In the genomic region with DNA sequence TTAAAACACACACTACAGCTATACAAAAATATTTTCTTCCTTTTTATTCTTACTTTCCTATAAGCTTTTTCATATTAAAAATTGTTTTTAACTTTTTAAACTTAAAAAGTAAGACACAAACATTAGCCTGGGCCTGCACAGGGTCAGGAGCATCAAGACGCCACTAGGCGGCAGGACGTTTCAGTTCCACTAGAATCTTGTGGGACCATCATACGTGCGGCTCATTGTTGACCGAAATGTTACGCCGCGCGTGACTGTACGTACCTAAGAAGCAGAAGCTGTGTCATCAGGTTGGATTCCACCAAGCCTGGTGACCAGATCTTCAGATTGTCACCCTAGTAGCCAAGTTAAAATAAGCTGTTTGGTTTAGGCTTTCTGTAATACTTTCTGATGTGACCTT, we compare ENCODE assay signal across 14 cellular contexts. TPM values are rescaled to one million over a fixed set of nuclear protein-coding genes. Genes with fewer than 3 reads are reported as not detected.
DNase-seq lines count a peak whose midpoint lies in the region; ATAC-seq and TF ChIP-seq lines count a peak whose summit lies in the region.
"Had no signal": no experiment of that assay in that cellular context is flagged by ENCODE, and none has a peak within 500 bp of the region (broad histone marks: within the 10 kb centered on the region; RNA-seq: fewer than 3 reads in every experiment).

No MANE protein-coding gene starts in this region.

- no peak overlapping the region for H3K27ac Mint-ChIP-seq in H9
- no peak overlapping the region for H3K27ac Mint-ChIP-seq in nephron
- H3K27ac Mint-ChIP-seq: activated CD4-positive, alpha-beta memory T cell treated with anti-CD3 and anti-CD28 coated beads for 36 hours; dendritic cell treated with granulocyte-macrophage colony-stimulating factor and Interleukin-4, amounts not matched to agents 40 ng/mL and 50 ng/mL, for 4 days had no signal

- H3K36me3 ChIP-seq in BE2C: peaks cover 32% of the 10 kb centered on the region
- H3K36me3 ChIP-seq in effector memory CD4-positive, alpha-beta T cell (ENCODE audit: control insufficient read depth, insufficient read depth, low read length): peaks cover 19% of the 10 kb centered on the region

- peak; percentile 54 for TF ChIP-seq CTCF in BE2C (IDR thresholded peaks at IDR 0.05; ENCODE audit: low read depth, low read length)
- peak; percentile 72 for TF ChIP-seq CTCF in H9 (conservative IDR thresholded peaks at IDR 0.05)
- TF ChIP-seq CTCF in astrocyte of the cerebellum (IDR thresholded peaks at IDR 0.05; ENCODE audit: low read depth, low read length, missing control alignments): peak; percentile 47
- peak; percentile 5 to 42 (median 9) for TF ChIP-seq CTCF in nephron (IDR thresholded peaks at IDR 0.05; ENCODE audit: unreplicated experiment in 3 of 3)

- no peak overlapping the region for H3T11ph ChIP-seq in H9 (ENCODE audit: low read length)

- no peaks in the 10 kb centered on the region for H3K9me3 Mint-ChIP-seq in H9
- no peaks in the 10 kb centered on the region for H3K9me3 Mint-ChIP-seq in nephron
- H3K9me3 Mint-ChIP-seq: activated CD4-positive, alpha-beta memory T cell treated with anti-CD3 and anti-CD28 coated beads for 36 hours; activated naive CD4-positive, alpha-beta T cell treated with anti-CD3 and anti-CD28 coated beads, Interleukin-2, amount 50 U/mL, for 72 hours; dendritic cell treated with granulocyte-macrophage colony-stimulating factor and Interleukin-4, amounts not matched to agents 40 ng/mL and 50 ng/mL, for 4 days had no signal

- no peak overlapping the region for H3K23ac ChIP-seq in H9 (ENCODE audit: insufficient read length, low read depth, low read length)

- no peak overlapping the region for H3K4ac ChIP-seq in H9 (ENCODE audit: low read depth, low read length)

- H3K4me3 ChIP-seq in BE2C (ENCODE audit: low read depth, low read length) (no peak overlapping the region), astrocyte of the cerebellum (ENCODE audit: low read depth, low read length) (no peak overlapping the region)
- H3K4me3 ChIP-seq in effector memory CD4-positive, alpha-beta T cell (ENCODE audit: insufficient read depth, low read depth, low read length, poor library complexity, severe bottlenecking): no peak overlapping the region
- H3K4me3 ChIP-seq: sigmoid colon, transverse colon had no signal

- H3K9me3 ChIP-seq in BE2C (no peaks in the 10 kb centered on the region), H9 (ENCODE audit: control insufficient read depth, low read depth, low read length) (no peaks in the 10 kb centered on the region)
- H3K9me3 ChIP-seq in effector memory CD4-positive, alpha-beta T cell (ENCODE audit: control insufficient read depth, low read length): no peaks in the 10 kb centered on the region
- H3K9me3 ChIP-seq: sigmoid colon, transverse colon had no signal

- H3K79me1 ChIP-seq in H9 (ENCODE audit: insufficient read depth, low read depth, low read length, poor library complexity, severe bottlenecking): no peaks in the 10 kb centered on the region

- no peak overlapping the region for H2BK120ac ChIP-seq in H9 (ENCODE audit: low read depth, low read length, poor library complexity, severe bottlenecking)

- H4K5ac ChIP-seq in H9 (ENCODE audit: insufficient read length, low read depth, low read length): no peak overlapping the region

- H2AFZ ChIP-seq in H9 (ENCODE audit: low read length): no peak overlapping the region

- no CpG with 5 or more reads among the region's 11 CpGs for WGBS in H9 (ENCODE audit: extremely low coverage, insufficient read length, low lambda C conversion rate)

- H3K23me2 ChIP-seq in H9 (ENCODE audit: insufficient read length, low read depth, low read length, poor library complexity, severe bottlenecking): no peaks in the 10 kb centered on the region

- DNase-seq in BE2C (no peak), H9 (no peak), astrocyte of the cerebellum (ENCODE audit: low read depth) (no peak), KG1 (lab: John Stamatoyannopoulos, UW) (no peak)
- no peak for DNase-seq in stimulated activated CD4-positive, alpha-beta T cell treated with anti-CD3 and anti-CD28 coated beads, Interleukin-12 subunit alpha, Interleukin-12 subunit beta, amount 100 ng/mL, for 4 hours
- no peak for DNase-seq in effector memory CD4-positive, alpha-beta T cell
- DNase-seq: activated CD4-positive, alpha-beta memory T cell treated with anti-CD3 and anti-CD28 coated beads for 36 hours; NCI-H1417; sigmoid colon; transverse colon had no signal

- H3K14ac ChIP-seq in H9 (ENCODE audit: insufficient read depth, low read length): no peak overlapping the region

- H2BK20ac ChIP-seq in H9 (ENCODE audit: low read depth, low read length, poor library complexity, severe bottlenecking): no peak overlapping the region

- peaks cover 18% of the 10 kb centered on the region; the same call in 1 of the 2 replicates for H3K79me2 ChIP-seq in H9 (ENCODE audit: insufficient read depth, low read length)

- H3K27me3 Mint-ChIP-seq in H9 (ENCODE audit: low read depth) (no peaks in the 10 kb centered on the region), nephron (ENCODE audit: low read depth) (no peaks in the 10 kb centered on the region)
- H3K27me3 Mint-ChIP-seq: activated CD4-positive, alpha-beta memory T cell treated with anti-CD3 and anti-CD28 coated beads for 36 hours; dendritic cell treated with granulocyte-macrophage colony-stimulating factor and Interleukin-4, amounts not matched to agents 40 ng/mL and 50 ng/mL, for 4 days had no signal

- H3K36me3 Mint-ChIP-seq in H9 (ENCODE audit: insufficient read depth in 1 of 3, low read depth in 3 of 3) (peaks cover 4 to 31% (median 25%) of the 10 kb centered on the region in 3 experiments; a peak in 6 of 7 replicates), nephron (ENCODE audit: low read depth) (peaks cover 17% of the 10 kb centered on the region)

- no peak overlapping the region for H2BK15ac ChIP-seq in H9 (ENCODE audit: low read depth, low read length)

- no peaks in the 10 kb centered on the region for H4K20me1 ChIP-seq in H9 (ENCODE audit: control insufficient read depth, insufficient read depth, insufficient read length)

- no peak overlapping the region for H2AK5ac ChIP-seq in H9 (ENCODE audit: insufficient read length, low read length)

- H3K4me1 Mint-ChIP-seq in H9 (peaks cover 20 to 24% of the 10 kb centered on the region in 2 experiments), nephron (peaks cover 25% of the 10 kb centered on the region)

- H3K18ac ChIP-seq in H9 (ENCODE audit: insufficient read length, low read depth, low read length): no peak overlapping the region

- no peak for ATAC-seq in GM19023 (IDR thresholded peaks at IDR 0.05; ENCODE audit: unreplicated experiment)
- ATAC-seq: activated naive CD4-positive, alpha-beta T cell treated with anti-CD3 and anti-CD28 coated beads, Interleukin-2, amount 50 U/mL, for 72 hours had no signal

- H3K27ac ChIP-seq in H9 (ENCODE audit: insufficient read length, low read depth, low read length): no peak overlapping the region
- no peak overlapping the region for H3K27ac ChIP-seq in effector memory CD4-positive, alpha-beta T cell (ENCODE audit: insufficient read depth, low read length, poor library complexity, severe bottlenecking)
- H3K27ac ChIP-seq: sigmoid colon, transverse colon had no signal

- in situ Hi-C loops in astrocyte of the cerebellum (cut with HindIII; ENCODE audit: low sequenced_read_pairs): loop anchor here (10.0 to 25.0 kb wide), 2 partner anchors 198 to 235 kb away; a partner anchor contains a TSS

- H3K4me3 Mint-ChIP-seq in H9: no peak overlapping the region
- H3K4me3 Mint-ChIP-seq in nephron: no peak overlapping the region
- H3K4me3 Mint-ChIP-seq: activated CD4-positive, alpha-beta memory T cell treated with anti-CD3 and anti-CD28 coated beads for 36 hours; dendritic cell treated with granulocyte-macrophage colony-stimulating factor and Interleukin-4, amounts not matched to agents 40 ng/mL and 50 ng/mL, for 4 days had no signal

- no peak overlapping the region for H3K4me2 ChIP-seq in H9 (ENCODE audit: insufficient read depth, insufficient read length, low read length)

- H4K8ac ChIP-seq in H9 (replicated peaks; ENCODE audit: insufficient read length, low read depth, low read length): no peak overlapping the region

- no peak overlapping the region for H4K91ac ChIP-seq in H9 (ENCODE audit: insufficient read length, low read depth, low read length)

- H3K27me3 ChIP-seq in BE2C: no peaks in the 10 kb centered on the region
- H3K27me3 ChIP-seq in H9 (ENCODE audit: insufficient read depth, low read length): no peaks in the 10 kb centered on the region
- H3K27me3 ChIP-seq in effector memory CD4-positive, alpha-beta T cell (replicated peaks; ENCODE audit: control insufficient read depth, insufficient read depth, low read length, poor library complexity, severe bottlenecking): no peaks in the 10 kb centered on the region
- H3K27me3 ChIP-seq: sigmoid colon, transverse colon had no signal

- H3K56ac ChIP-seq in H9 (ENCODE audit: insufficient read length, low read depth, low read length): no peak overlapping the region

- H2BK5ac ChIP-seq in H9 (ENCODE audit: insufficient read length, low read length): no peak overlapping the region

- H3K4me1 ChIP-seq in BE2C (peaks cover 10% of the 10 kb centered on the region), H9 (ENCODE audit: insufficient read depth, low read length) (no peaks in the 10 kb centered on the region)
- H3K4me1 ChIP-seq in effector memory CD4-positive, alpha-beta T cell (ENCODE audit: control insufficient read depth, insufficient read depth, low read length, poor library complexity, severe bottlenecking): peaks cover 11% of the 10 kb centered on the region

- H2BK12ac ChIP-seq in H9 (ENCODE audit: insufficient read length, low read depth, low read length): no peak overlapping the region

- no peak overlapping the region for H3K9ac ChIP-seq in H9 (ENCODE audit: extremely low read depth, insufficient read length, low read length)

RNA-seq across cellular contexts. Expression of a gene that starts 47.1 kb away (rescaled TPM):
- polyA plus RNA-seq in BE2C (2012; ENCODE audit: insufficient read depth, insufficient read length, low read depth): 184 TPM
- total RNA-seq in H9 (2021): 203 and 205 TPM in 2 replicates

Comparison
In these comparisons a context has a peak if more than half of its experiments do, and no peak if none do; other contexts are left out.
1. CTCF ChIP-seq: peak in every context shown above with its lines; median percentile 72 in H9; 54 in BE2C; 47 in astrocyte of the cerebellum; 9 in nephron.